26 cellular contexts compared by ENCODE assay signal in genomic region chr10:73779018-73779417, GRCh38.
"Had no signal": no experiment of that assay in that cellular context is flagged by ENCODE, and none has a peak within 500 bp of the region (broad histone marks: within the 10 kb centered on the region; RNA-seq: fewer than 3 reads in every experiment).

No MANE protein-coding gene starts in this region.

- H3K27ac Mint-ChIP-seq: activated B cell treated with CpG ODN at 0.5 μM for 24 hours; activated CD4-positive, alpha-beta T cell treated with anti-CD3 and anti-CD28 coated beads, Interleukin-2, amount 10 ng/mL, durations not matched to agents 24 days and 14 days; activated naive CD8-positive, alpha-beta T cell treated with anti-CD3 and anti-CD28 coated beads, Interleukin-2, amount 10 ng/mL, durations not matched to agents 7 days and 5 days had no signal

- DNase-seq: activated B cell treated with CpG ODN at 0.5 μM for 24 hours; activated CD4-positive, alpha-beta T cell treated with anti-CD3 and anti-CD28 coated beads for 1 hour; activated CD4-positive, alpha-beta T cell treated with anti-CD3 and anti-CD28 coated beads, Interleukin-2, amount 10 ng/mL, durations not matched to agents 24 days and 14 days; activated CD4-positive, alpha-beta T cell treated with anti-CD3 and anti-CD28 coated beads, Interleukin-2, amount 50 U/mL, for 48 hours; activated CD8-positive, alpha-beta memory T cell treated with anti-CD3 and anti-CD28 coated beads, Interleukin-2, amount 10 ng/mL, durations not matched to agents 7 days and 5 days; activated naive CD4-positive, alpha-beta T cell treated with anti-CD3 and anti-CD28 coated beads, Interleukin-2, amount 50 U/mL, for 16 hours; activated naive CD8-positive, alpha-beta T cell treated with anti-CD3 and anti-CD28 coated beads, Interleukin-2, amount 10 ng/mL, durations not matched to agents 7 days and 5 days; adrenal gland; anterior cingulate cortex; cerebellar nuclear complex; MG63; NCI-H1105; NCI-H1436; NCI-H187; NCI-H2081; NCI-H510A treated with DMSO at 0.1 percent for 48 hours; NCI-H69; NK-92 treated with Interleukin-12 subunit alpha and Interleukin-12 subunit beta, amount 100 ng/mL, for 24 hours; OCI-M1; Right ventricle myocardium superior; RPMI8226; SJCRH30; T-helper 17 cell; T-helper 9 cell had no signal

- H3K27me3 Mint-ChIP-seq: activated B cell treated with CpG ODN at 0.5 μM for 24 hours; activated CD4-positive, alpha-beta T cell treated with anti-CD3 and anti-CD28 coated beads, Interleukin-2, amount 10 ng/mL, durations not matched to agents 24 days and 14 days; activated CD8-positive, alpha-beta memory T cell treated with anti-CD3 and anti-CD28 coated beads, Interleukin-2, amount 10 ng/mL, durations not matched to agents 7 days and 5 days; activated naive CD8-positive, alpha-beta T cell treated with anti-CD3 and anti-CD28 coated beads, Interleukin-2, amount 10 ng/mL, durations not matched to agents 7 days and 5 days; T-helper 17 cell had no signal

- H3K9me3 Mint-ChIP-seq: activated B cell treated with CpG ODN at 0.5 μM for 24 hours; activated CD4-positive, alpha-beta T cell treated with anti-CD3 and anti-CD28 coated beads, Interleukin-2, amount 10 ng/mL, durations not matched to agents 24 days and 14 days; activated naive CD8-positive, alpha-beta T cell treated with anti-CD3 and anti-CD28 coated beads, Interleukin-2, amount 10 ng/mL, durations not matched to agents 7 days and 5 days had no signal

- H3K4me3 Mint-ChIP-seq: activated B cell treated with CpG ODN at 0.5 μM for 24 hours, T-helper 17 cell had no signal

- H3K9me3 ChIP-seq: adrenal gland, MG63, SJCRH30 had no signal

- H3K27ac ChIP-seq: adrenal gland, SJCRH30 had no signal

- ATAC-seq: activated CD8-positive, alpha-beta memory T cell treated with anti-CD3 and anti-CD28 coated beads, Interleukin-2, amount 10 ng/mL, durations not matched to agents 7 days and 5 days; Panc1; SK-N-SH treated with all-trans-retinoic acid at 6 μM for 48 hours; T-helper 17 cell had no signal

- H3K4me3 ChIP-seq: adrenal gland, MG63, SJCRH30 had no signal

- H3K27me3 ChIP-seq: adrenal gland, MG63, SJCRH30 had no signal
